ENCODE assay signal across 1 cellular context in the genomic region with DNA sequence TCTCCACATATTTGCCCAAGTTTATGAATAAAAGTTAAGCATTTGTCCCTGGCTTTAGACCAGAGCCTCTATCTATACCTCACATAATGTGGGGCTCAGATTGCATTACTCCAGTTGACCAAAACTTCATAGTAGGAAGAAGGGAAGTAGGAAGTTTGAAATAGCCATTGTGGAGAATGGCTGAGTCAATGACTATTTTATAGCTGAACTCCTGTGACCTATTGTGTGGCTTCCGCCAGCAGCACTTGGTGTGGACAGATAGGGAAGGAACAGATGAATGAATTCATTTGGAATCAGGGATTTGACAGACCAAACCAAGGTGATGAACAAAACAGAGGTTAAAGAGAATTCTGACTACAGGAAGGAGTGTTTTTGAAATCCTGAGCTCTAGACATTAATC.
TF ChIP-seq lines count a peak whose summit lies in the region.

No MANE protein-coding gene starts in this region.

TF ChIP-seq in IMR-90, 13 proteins besides CTCF, POLR2A, EP300 and RAD21:
- TF ChIP-seq SMC3 (IDR thresholded peaks at IDR 0.05; ENCODE audit: low read depth, low read length) = no peak
